ENCODE assay signal across 8 cellular contexts in genomic region chr17:41966453-41967140, GRCh38. TPM values are rescaled to one million over a fixed set of nuclear protein-coding genes. Genes with fewer than 3 reads are reported as not detected.
A peak's percentile ranks its signal among the peaks of the same experiment; 100 is the strongest.
DNase-seq lines count a peak whose midpoint lies in the region; ATAC-seq and TF ChIP-seq lines count a peak whose summit lies in the region.

Gene CNP, plus strand, starts transcription at chr17:41966795. Its CDS starts 90 bp downstream, at chr17:41966885.

- in situ Hi-C loops in G401 (cut with HindIII; ENCODE audit: low sequenced_read_pairs): no loop called here

- H3K4me3 ChIP-seq in SU-DHL-6 (ENCODE audit: insufficient read depth, low read length, poor library complexity, severe bottlenecking) (peak within 1 kb of the TSS; percentile 78), parathyroid adenoma (ENCODE audit: low read depth, low read length) (peak within 1 kb of the TSS; percentile 83), thyroid gland (replicated peaks in 1 of 3) (peak within 1 kb of the TSS; percentile 46 to 90 (median 90))

- TF ChIP-seq CTCF in HFFc6 (IDR thresholded peaks at IDR 0.05) (no peak), SU-DHL-6 (IDR thresholded peaks at IDR 0.05; ENCODE audit: insufficient read depth, low read length, poor library complexity, severe bottlenecking) (no peak), parathyroid adenoma (IDR thresholded peaks at IDR 0.05) (no peak), thyroid gland (IDR thresholded peaks at IDR 0.05) (peak in 1 of 6 experiments; percentile 28)

- 0 to 1% methylated on average over 26 to 31 of the region's 71 CpGs for WGBS in thyroid gland, 2 donors

- H3K27me3 Mint-ChIP-seq in HFFc6 (ENCODE audit: insufficient read depth): peaks cover 12% of the 10 kb centered on the region
- H3K27me3 Mint-ChIP-seq in activated naive CD8-positive, alpha-beta T cell treated with anti-CD3 and anti-CD28 coated beads for 36 hours: no peaks in the 10 kb centered on the region

- H3K9me3 ChIP-seq in SU-DHL-6 (ENCODE audit: insufficient read depth, low read length): no peaks in the 10 kb centered on the region
- no peaks in the 10 kb centered on the region for H3K9me3 ChIP-seq in parathyroid adenoma (ENCODE audit: control insufficient read depth, low read length)
- H3K9me3 ChIP-seq in thyroid gland: no peaks in the 10 kb centered on the region

- H3K36me3 ChIP-seq in SU-DHL-6 (ENCODE audit: low read length): no peaks in the 10 kb centered on the region
- H3K36me3 ChIP-seq in parathyroid adenoma (ENCODE audit: control insufficient read depth, insufficient read depth, low read length): no peaks in the 10 kb centered on the region
- peaks cover 0 to 4% of the 10 kb centered on the region in 2 donors for H3K36me3 ChIP-seq in thyroid gland

- intact Hi-C loops in Right ventricle myocardium inferior (cut with DNase I) (loop anchor here (2.0 kb wide), 1 partner anchor 50 kb away; the partner anchor contains the start of gene DNAJC7), thyroid gland (cut with DNase I) (loop anchor here (10.0 kb wide), 1 partner anchor 232 kb away; the partner anchor contains the start of gene HAP1)

- peaks cover 20% of the 10 kb centered on the region for H3F3A ChIP-seq in SU-DHL-6 (ENCODE audit: insufficient read depth)

- ATAC-seq in Right ventricle myocardium inferior: peak; percentile 96

- H3K36me3 Mint-ChIP-seq in HFFc6 (ENCODE audit: low read depth): peaks cover 17% of the 10 kb centered on the region
- peaks cover 12% of the 10 kb centered on the region for H3K36me3 Mint-ChIP-seq in activated naive CD8-positive, alpha-beta T cell treated with anti-CD3 and anti-CD28 coated beads for 36 hours

- peaks cover 6% of the 10 kb centered on the region for H3K4me1 ChIP-seq in parathyroid adenoma
- H3K4me1 ChIP-seq in thyroid gland: peaks cover 12 to 40% of the 10 kb centered on the region in 2 donors

- H3K27ac Mint-ChIP-seq in HFFc6: peak within 1 kb of the TSS; percentile 64
- H3K27ac Mint-ChIP-seq in activated naive CD8-positive, alpha-beta T cell treated with anti-CD3 and anti-CD28 coated beads for 36 hours: peak within 1 kb of the TSS; percentile 88

- H3K27me3 ChIP-seq in SU-DHL-6 (ENCODE audit: low read length): no peaks in the 10 kb centered on the region
- H3K27me3 ChIP-seq in parathyroid adenoma (ENCODE audit: control insufficient read depth, insufficient read depth, low read length): no peaks in the 10 kb centered on the region
- no peaks in the 10 kb centered on the region for H3K27me3 ChIP-seq in thyroid gland

- peak; percentile 84 for DNase-seq in G401 (ENCODE audit: low spot score)
- DNase-seq in HFFc6: peak; percentile 83
- peak; percentile 76 for DNase-seq in NCI-H1105 treated with DMSO at 0.1 percent for 48 hours (lab: John Stamatoyannopoulos, UW)
- peak; percentile 94 for DNase-seq in activated naive CD8-positive, alpha-beta T cell treated with anti-CD3 and anti-CD28 coated beads for 36 hours
- DNase-seq in Right ventricle myocardium inferior (ENCODE audit: missing footprints): peak; percentile 96
- peak; percentile 94 for DNase-seq in thyroid gland

- H2AFZ ChIP-seq in SU-DHL-6 (ENCODE audit: low read depth, low read length, severe bottlenecking) (peak within 1 kb of the TSS; percentile 77), parathyroid adenoma (peak within 1 kb of the TSS; percentile 86)

- peak within 1 kb of the TSS; percentile 92 for H3K9ac ChIP-seq in SU-DHL-6 (ENCODE audit: low read length)
- H3K9ac ChIP-seq in parathyroid adenoma: peak within 1 kb of the TSS; percentile 41

- H3K4me2 ChIP-seq in SU-DHL-6 (ENCODE audit: low read depth, low read length, poor library complexity, severe bottlenecking): peak within 1 kb of the TSS; percentile 79
- H3K4me2 ChIP-seq in parathyroid adenoma (ENCODE audit: low read length): peak within 1 kb of the TSS; percentile 96

- H3K4me3 Mint-ChIP-seq in HFFc6: peak within 1 kb of the TSS; percentile 90
- H3K4me3 Mint-ChIP-seq in activated naive CD8-positive, alpha-beta T cell treated with anti-CD3 and anti-CD28 coated beads for 36 hours: peak within 1 kb of the TSS; percentile 82

- H3K79me2 ChIP-seq in SU-DHL-6 (ENCODE audit: insufficient read depth, low read length): peaks cover 13% of the 10 kb centered on the region
- H3K79me2 ChIP-seq in parathyroid adenoma: no peaks in the 10 kb centered on the region

- no peaks in the 10 kb centered on the region for H4K20me1 ChIP-seq in SU-DHL-6 (ENCODE audit: low read depth, low read length)

- no peaks in the 10 kb centered on the region for H3K9me3 Mint-ChIP-seq in HFFc6
- no peaks in the 10 kb centered on the region for H3K9me3 Mint-ChIP-seq in activated naive CD8-positive, alpha-beta T cell treated with anti-CD3 and anti-CD28 coated beads for 36 hours

- peaks cover 27% of the 10 kb centered on the region for H3K4me1 Mint-ChIP-seq in HFFc6 (ENCODE audit: low read depth)
- peaks cover 33% of the 10 kb centered on the region for H3K4me1 Mint-ChIP-seq in activated naive CD8-positive, alpha-beta T cell treated with anti-CD3 and anti-CD28 coated beads for 36 hours

- TF ChIP-seq POLR2A in thyroid gland (IDR thresholded peaks at IDR 0.05): peak in 1 of 2 donors; percentile 94

- no peaks in the 10 kb centered on the region for H3K9me2 ChIP-seq in SU-DHL-6 (replicated peaks; ENCODE audit: insufficient read depth, low read length)

- H3K27ac ChIP-seq in SU-DHL-6 (ENCODE audit: low read depth, low read length) (peak within 1 kb of the TSS; percentile 65), parathyroid adenoma (peak within 1 kb of the TSS; percentile 82), thyroid gland (peak within 1 kb of the TSS; percentile 85 to 91 (median 87))

RNA-seq across cellular contexts. Expression of gene CNP, which starts in this region (rescaled TPM):
- 55.4 and 76.7 TPM in 2 replicates for total RNA-seq in G401 (2014; rRNA removed; shearing (Covaris generic))
- total RNA-seq in HFFc6 (2021; fragmentation: NEBNext Ultra II Directional; extraction: Animal tissue kit (Norgen Biotek cat#: 25700)): 100 to 1,000 TPM; 105 to 118 (median 111) TPM
- 10 to 100 TPM; 64.9 to 66.6 TPM for total RNA-seq in activated naive CD8-positive, alpha-beta T cell treated with anti-CD3 and anti-CD28 coated beads for 36 hours
- total RNA-seq in Right ventricle myocardium inferior: 28.2 TPM
- 10 to 100 TPM; 41.8 to 65.2 (median 53.8) TPM for total RNA-seq in thyroid gland

Comparison
In these comparisons a context has a peak if more than half of its experiments do, and no peak if none do; other contexts are left out.
1. Peak in every context shown above with its lines: DNase-seq, ATAC-seq, H3K4me3 ChIP-seq and H3K27ac ChIP-seq.